In genomic region chr14:92986254-92987147, GRCh38 we compare ENCODE assay signal across 9 cellular contexts.
DNase-seq lines count a peak whose midpoint lies in the region; ATAC-seq, FAIRE-seq and TF ChIP-seq lines count a peak whose summit lies in the region.
"Had no signal": no experiment of that assay in that cellular context is flagged by ENCODE, and none has a peak within 500 bp of the region (broad histone marks: within the 10 kb centered on the region; RNA-seq: fewer than 3 reads in every experiment).

No MANE protein-coding gene starts in this region.

- H3K27ac Mint-ChIP-seq in stimulated activated naive CD8-positive, alpha-beta T cell treated with anti-CD3 and anti-CD28 coated beads, Interleukin-15, amount 100 ng/mL, for 72 hours: peak overlapping the region in 1 of 2 donors; percentile 80
- H3K27ac Mint-ChIP-seq: activated naive CD8-positive, alpha-beta T cell treated with anti-CD3 and anti-CD28 coated beads, Interleukin-2, amount 10 ng/mL, durations not matched to agents 7 days and 5 days had no signal

- WGBS in right cardiac atrium: 66% methylated on average over 6 of the region's 6 CpGs

- no peaks in the 10 kb centered on the region for H3K27me3 ChIP-seq in right cardiac atrium (ENCODE audit: control insufficient read depth, insufficient read depth)

- H3K4me3 ChIP-seq in right cardiac atrium (ENCODE audit: low read length): no peak overlapping the region

- no peak overlapping the region for H3K4me3 Mint-ChIP-seq in stimulated activated naive CD8-positive, alpha-beta T cell treated with anti-CD3 and anti-CD28 coated beads, Interleukin-15, amount 100 ng/mL, for 72 hours
- H3K4me3 Mint-ChIP-seq: activated naive CD8-positive, alpha-beta T cell treated with anti-CD3 and anti-CD28 coated beads, Interleukin-2, amount 10 ng/mL, durations not matched to agents 7 days and 5 days had no signal

- H3K9me3 ChIP-seq in right cardiac atrium (ENCODE audit: control insufficient read depth, low read length): no peaks in the 10 kb centered on the region

- H3K27ac ChIP-seq in right cardiac atrium (ENCODE audit: low read length): peak overlapping the region; percentile 90

- intact Hi-C loops in right cardiac atrium (cut with DNase I): no loop called here

- ATAC-seq in right cardiac atrium: peak; percentile 75 to 77
- ATAC-seq in stimulated activated naive CD8-positive, alpha-beta T cell treated with anti-CD3 and anti-CD28 coated beads, Interleukin-15, amount 100 ng/mL, for 72 hours: peak; percentile 33
- ATAC-seq in HG03378 (IDR thresholded peaks at IDR 0.05; ENCODE audit: unreplicated experiment): no peak
- ATAC-seq in GM18873 (IDR thresholded peaks at IDR 0.05; ENCODE audit: low FRiP score, unreplicated experiment): no peak

- peaks cover 1 to 4% of the 10 kb centered on the region in 2 donors for H3K9me3 Mint-ChIP-seq in stimulated activated naive CD8-positive, alpha-beta T cell treated with anti-CD3 and anti-CD28 coated beads, Interleukin-15, amount 100 ng/mL, for 72 hours

- no peak for TF ChIP-seq POLR2A in H54 (IDR thresholded peaks at IDR 0.05; ENCODE audit: low read depth, low read length)

- no peaks in the 10 kb centered on the region for H3K27me3 Mint-ChIP-seq in stimulated activated naive CD8-positive, alpha-beta T cell treated with anti-CD3 and anti-CD28 coated beads, Interleukin-15, amount 100 ng/mL, for 72 hours
- H3K27me3 Mint-ChIP-seq: activated naive CD8-positive, alpha-beta T cell treated with anti-CD3 and anti-CD28 coated beads, Interleukin-2, amount 10 ng/mL, durations not matched to agents 7 days and 5 days had no signal

- FAIRE-seq in H54 (lab: Jason Lieb, UNC): peak; percentile 93

- H3K4me1 Mint-ChIP-seq in stimulated activated naive CD8-positive, alpha-beta T cell treated with anti-CD3 and anti-CD28 coated beads, Interleukin-15, amount 100 ng/mL, for 72 hours: peaks cover 3% of the 10 kb centered on the region
- H3K4me1 Mint-ChIP-seq: activated naive CD8-positive, alpha-beta T cell treated with anti-CD3 and anti-CD28 coated beads, Interleukin-2, amount 10 ng/mL, durations not matched to agents 7 days and 5 days had no signal

- H3K4me1 ChIP-seq in right cardiac atrium (ENCODE audit: control insufficient read depth, insufficient read depth, low read length): peaks cover 23% of the 10 kb centered on the region

- peak; percentile 83 for DNase-seq in H54 (ENCODE audit: insufficient read length, low spot score)
- DNase-seq in amniotic epithelial cell (ENCODE audit: low read depth): peak; percentile 14
- peak in 1 of 3 donors; percentile 50 for DNase-seq in right cardiac atrium
- no peak for DNase-seq in stimulated activated naive CD8-positive, alpha-beta T cell treated with anti-CD3 and anti-CD28 coated beads, Interleukin-15, amount 100 ng/mL, for 72 hours
- DNase-seq in effector CD4-positive, alpha-beta T cell: no peak
- DNase-seq in iPS-NIHi11 (ENCODE audit: low spot score): no peak
- DNase-seq: activated naive CD8-positive, alpha-beta T cell treated with anti-CD3 and anti-CD28 coated beads, Interleukin-2, amount 10 ng/mL, durations not matched to agents 7 days and 5 days had no signal

Comparison
In these comparisons a context has a peak if more than half of its experiments do, and no peak if none do; other contexts are left out.
1. DNase-seq: peak in H54 (single experiment) and amniotic epithelial cell (single experiment); none in stimulated activated naive CD8-positive, alpha-beta T cell treated with anti-CD3 and anti-CD28 coated beads, Interleukin-15, amount 100 ng/mL, for 72 hours (0 of 2), effector CD4-positive, alpha-beta T cell (single experiment) and iPS-NIHi11 (single experiment).
2. ATAC-seq: peak in right cardiac atrium (2 of 2) and stimulated activated naive CD8-positive, alpha-beta T cell treated with anti-CD3 and anti-CD28 coated beads, Interleukin-15, amount 100 ng/mL, for 72 hours (single experiment); none in HG03378 (single experiment) and GM18873 (single experiment).